In genomic region chr7:112789824-112790650, GRCh38 we compare ENCODE assay signal across 8 cellular contexts. TPM values are rescaled to one million over a fixed set of nuclear protein-coding genes. Genes with fewer than 3 reads are reported as not detected.
DNase-seq lines count a peak whose midpoint lies in the region; ATAC-seq, FAIRE-seq and TF ChIP-seq lines count a peak whose summit lies in the region.

TMEM168 (minus strand) TSS chr7:112790393; CDS start chr7:112784825, 5,568 bp downstream.

- FAIRE-seq in small intestine (lab: Jason Lieb, UNC) = no peak

- intact Hi-C loops in A673 (cut with micrococcal nuclease; ENCODE audit: unreplicated experiment) (no loop called here), mammary epithelial cell (cut with micrococcal nuclease) (loop anchor here (1.0 to 10.0 kb wide), 3 partner anchors 8 to 233 kb away; no protein-coding TSS in a partner anchor)

- peak within 1 kb of the TSS; percentile 97 for H3K4me2 ChIP-seq in mammary epithelial cell (ENCODE audit: insufficient read depth, low read depth, low read length)

- dilution Hi-C loops in mammary epithelial cell (cut with HindIII; ENCODE audit: low sequenced_read_pairs) = no loop called here

- ATAC-seq in GM18858 (IDR thresholded peaks at IDR 0.05; ENCODE audit: unreplicated experiment) (peak; percentile 76), HG03095 (IDR thresholded peaks at IDR 0.05; ENCODE audit: unreplicated experiment) (peak; percentile 70)

- in situ Hi-C loops in mammary epithelial cell (cut with MboI; ENCODE audit: low sequenced_read_pairs in 2 of 2) = no loop called here

- H3K9me3 ChIP-seq in A673 (ENCODE audit: low read depth, low read length, poor library complexity, severe bottlenecking) (no peaks in the 10 kb centered on the region), mammary epithelial cell (replicated peaks; ENCODE audit: insufficient read depth, low read length) (no peaks in the 10 kb centered on the region), small intestine (ENCODE audit: control insufficient read depth, low read depth) (no peaks in the 10 kb centered on the region)

- H3K27me3 ChIP-seq in A673 (replicated peaks; ENCODE audit: insufficient read depth, low read depth, low read length, poor library complexity) (no peaks in the 10 kb centered on the region), mammary epithelial cell (ENCODE audit: insufficient read depth, low read length) (no peaks in the 10 kb centered on the region), small intestine (ENCODE audit: control insufficient read depth in 2 of 2, insufficient read depth in 2 of 2, low read length in 2 of 2) (no peaks in the 10 kb centered on the region)

- TF ChIP-seq CTCF in A673 (conservative IDR thresholded peaks at IDR 0.05; ENCODE audit: low read depth, low read length) (no peak), WI38 (IDR thresholded peaks at IDR 0.05; ENCODE audit: low read depth, low read length) (no peak), mammary epithelial cell (conservative IDR thresholded peaks at IDR 0.05 in 1 of 2, IDR thresholded peaks at IDR 0.05 in 1 of 2; ENCODE audit: extremely low read depth in 1 of 2, insufficient read depth in 1 of 2, low read depth in 1 of 2, low read length in 2 of 2) (no peak)

- peaks cover 3% of the 10 kb centered on the region for H3K4me1 ChIP-seq in A673 (ENCODE audit: insufficient read depth, low read length, poor library complexity, severe bottlenecking)
- H3K4me1 ChIP-seq in mammary epithelial cell (ENCODE audit: insufficient read depth, low read length) = peaks cover 16% of the 10 kb centered on the region
- peaks cover 2 to 3% of the 10 kb centered on the region in 2 donors for H3K4me1 ChIP-seq in small intestine (ENCODE audit: control insufficient read depth in 2 of 2, insufficient read depth in 1 of 2, low read depth in 1 of 2, low read length in 1 of 2)

- H3K4me3 ChIP-seq in A673 (ENCODE audit: low read depth, low read length, poor library complexity, severe bottlenecking) (peak within 1 kb of the TSS; percentile 80), WI38 (ENCODE audit: low read depth, low read length) (peak within 1 kb of the TSS; percentile 86), mammary epithelial cell (replicated peaks in 1 of 3; ENCODE audit: insufficient read depth in 1 of 3, low read depth in 2 of 3, low read length in 3 of 3) (peak within 1 kb of the TSS; percentile 56 to 90 (median 69)), small intestine (ENCODE audit: low read depth in 1 of 2, low read length in 2 of 2) (peak within 1 kb of the TSS; percentile 68 to 86)

- peak within 1 kb of the TSS; percentile 97 for H2AFZ ChIP-seq in mammary epithelial cell (ENCODE audit: low read depth, low read length)

- H3K36me3 ChIP-seq in A673 (ENCODE audit: insufficient read depth, low read length, poor library complexity, severe bottlenecking) (no peaks in the 10 kb centered on the region), mammary epithelial cell (ENCODE audit: insufficient read depth, low read length) (no peaks in the 10 kb centered on the region), small intestine (ENCODE audit: control insufficient read depth in 2 of 2, insufficient read depth in 2 of 2, low read length in 2 of 2) (no peaks in the 10 kb centered on the region)

- DNase-seq in A673 (ENCODE audit: low spot score) (peak; percentile 82), NCI-H2196 (lab: John Stamatoyannopoulos, UW; ENCODE audit: unreplicated experiment) (peak; percentile 69), mammary epithelial cell (peak; percentile 85), iPS-NIHi11 (ENCODE audit: low spot score) (peak; percentile 88), small intestine (peak; percentile 85)

- peaks cover 41% of the 10 kb centered on the region for H3K79me2 ChIP-seq in mammary epithelial cell (ENCODE audit: insufficient read depth, low read length)

- CTCF ChIA-PET in A673 (lab: Charles Lee) = no interaction called here
- CTCF ChIA-PET in mammary epithelial cell (lab: Charles Lee; ENCODE audit: low non-redundant PET) = interaction anchor here (0.5 to 0.7 kb wide), 2 partner anchors 55 to 293 kb away, joined by 3 to 5 read pairs; no protein-coding TSS in a partner anchor

- H3K27ac ChIP-seq in A673 (ENCODE audit: low read depth, low read length, poor library complexity, severe bottlenecking) = peak within 1 kb of the TSS; percentile 92
- H3K27ac ChIP-seq in mammary epithelial cell (ENCODE audit: insufficient read depth, low read depth, low read length) = peak within 1 kb of the TSS; percentile 53
- H3K27ac ChIP-seq in small intestine (ENCODE audit: low read depth in 1 of 2, low read length in 1 of 2) = peak within 1 kb of the TSS; percentile 83 to 97

- BruUV-seq in A673 (replicated peaks; lab: Mats Ljungman, UMichigan) (TSS peak; percentile 86), mammary epithelial cell (replicated peaks; lab: Mats Ljungman, UMichigan) (TSS peak; percentile 89)

- peak within 1 kb of the TSS; percentile 72 for H3K9ac ChIP-seq in mammary epithelial cell (ENCODE audit: insufficient read depth, low read length)

- no peaks in the 10 kb centered on the region for H4K20me1 ChIP-seq in mammary epithelial cell (ENCODE audit: insufficient read depth, low read length)

- WGBS in mammary epithelial cell (ENCODE audit: low coverage, missing lambda C conversion rate) = 0% methylated on average over 14 of the region's 68 CpGs
- 0 to 1% (median 0%) methylated on average over 66 to 68 of the region's 68 CpGs for WGBS in small intestine, 3 donors

- POLR2A ChIA-PET in A673 (lab: Charles Lee; ENCODE audit: low non-redundant PET) = no interaction called here

RNA-seq across cellular contexts. Expression of gene TMEM168, which starts in this region (rescaled TPM):
- 19.5 and 26.4 TPM in 2 replicates for total RNA-seq in A673 (2021)
- 10 to 100 TPM; 21.6 to 33.8 TPM for total RNA-seq in mammary epithelial cell
- polyA plus RNA-seq in mammary epithelial cell = 15.8 TPM
- polyA minus RNA-seq in mammary epithelial cell = 45.0 TPM
- polyA plus RNA-seq in small intestine = 10 to 100 TPM in 1 of 3 donors, 1 to 10 TPM in 2; 3.4 to 13.3 (median 4.9) TPM

Comparison
In these comparisons a context has a peak if more than half of its experiments do, and no peak if none do; other contexts are left out.
1. Peak in every context shown above with its lines: DNase-seq, ATAC-seq, H3K4me3 ChIP-seq and H3K27ac ChIP-seq.